Comparison of ENCODE assay signal across 2 cellular contexts in the genomic region with DNA sequence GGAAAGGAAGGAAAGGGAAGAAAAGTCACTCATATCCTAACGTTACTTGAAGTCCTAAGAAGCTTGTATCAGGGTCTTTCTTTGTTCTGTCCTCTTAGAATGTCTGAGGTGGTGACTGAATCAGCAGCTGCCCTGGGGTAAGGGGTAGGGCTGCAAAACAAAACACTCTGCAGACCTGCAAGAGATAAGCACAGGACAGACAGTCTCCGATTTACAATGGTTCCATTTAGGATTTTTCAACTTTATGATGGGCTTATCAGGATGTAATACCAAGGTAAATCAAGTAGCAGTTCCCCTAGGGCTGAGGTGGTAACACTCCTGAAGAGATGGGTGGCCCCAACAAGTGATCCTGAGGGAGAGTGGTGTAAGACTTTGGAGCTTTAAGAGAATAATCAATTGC.
A peak's percentile ranks its signal among the peaks of the same experiment; 100 is the strongest.
TF ChIP-seq lines count a peak whose summit lies in the region.

No MANE protein-coding gene starts in this region.

TF ChIP-seq in SK-N-SH, 30 proteins besides CTCF, POLR2A, EP300 and RAD21 (continued from another document):
- TF ChIP-seq, protein P1, sequence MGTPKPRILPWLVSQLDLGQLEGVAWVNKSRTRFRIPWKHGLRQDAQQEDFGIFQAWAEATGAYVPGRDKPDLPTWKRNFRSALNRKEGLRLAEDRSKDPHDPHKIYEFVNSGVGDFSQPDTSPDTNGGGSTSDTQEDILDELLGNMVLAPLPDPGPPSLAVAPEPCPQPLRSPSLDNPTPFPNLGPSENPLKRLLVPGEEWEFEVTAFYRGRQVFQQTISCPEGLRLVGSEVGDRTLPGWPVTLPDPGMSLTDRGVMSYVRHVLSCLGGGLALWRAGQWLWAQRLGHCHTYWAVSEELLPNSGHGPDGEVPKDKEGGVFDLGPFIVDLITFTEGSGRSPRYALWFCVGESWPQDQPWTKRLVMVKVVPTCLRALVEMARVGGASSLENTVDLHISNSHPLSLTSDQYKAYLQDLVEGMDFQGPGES (IDR thresholded peaks at IDR 0.05; ENCODE audit: low read depth, low read length) = no peak
- TF ChIP-seq GATA2 (CRISPR knock-in tag; IDR thresholded peaks at IDR 0.05) = peak; percentile 82
- TF ChIP-seq MXI1 (IDR thresholded peaks at IDR 0.05; ENCODE audit: low read depth, low read length) = no peak
- TF ChIP-seq SMC3 (IDR thresholded peaks at IDR 0.05; ENCODE audit: low read depth, low read length) = no peak
- TF ChIP-seq TCF12 (IDR thresholded peaks at IDR 0.05) = no peak
- TF ChIP-seq, protein P2, sequence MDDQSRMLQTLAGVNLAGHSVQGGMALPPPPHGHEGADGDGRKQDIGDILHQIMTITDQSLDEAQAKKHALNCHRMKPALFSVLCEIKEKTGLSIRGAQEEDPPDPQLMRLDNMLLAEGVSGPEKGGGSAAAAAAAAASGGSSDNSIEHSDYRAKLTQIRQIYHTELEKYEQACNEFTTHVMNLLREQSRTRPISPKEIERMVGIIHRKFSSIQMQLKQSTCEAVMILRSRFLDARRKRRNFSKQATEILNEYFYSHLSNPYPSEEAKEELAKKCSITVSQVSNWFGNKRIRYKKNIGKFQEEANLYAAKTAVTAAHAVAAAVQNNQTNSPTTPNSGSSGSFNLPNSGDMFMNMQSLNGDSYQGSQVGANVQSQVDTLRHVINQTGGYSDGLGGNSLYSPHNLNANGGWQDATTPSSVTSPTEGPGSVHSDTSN (IDR thresholded peaks at IDR 0.05) = no peak
- TF ChIP-seq, protein P3, sequence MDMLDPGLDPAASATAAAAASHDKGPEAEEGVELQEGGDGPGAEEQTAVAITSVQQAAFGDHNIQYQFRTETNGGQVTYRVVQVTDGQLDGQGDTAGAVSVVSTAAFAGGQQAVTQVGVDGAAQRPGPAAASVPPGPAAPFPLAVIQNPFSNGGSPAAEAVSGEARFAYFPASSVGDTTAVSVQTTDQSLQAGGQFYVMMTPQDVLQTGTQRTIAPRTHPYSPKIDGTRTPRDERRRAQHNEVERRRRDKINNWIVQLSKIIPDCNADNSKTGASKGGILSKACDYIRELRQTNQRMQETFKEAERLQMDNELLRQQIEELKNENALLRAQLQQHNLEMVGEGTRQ (IDR thresholded peaks at IDR 0.05; ENCODE audit: borderline replicate concordance, low read depth, low read length) = no peak
- TF ChIP-seq NRF1 (IDR thresholded peaks at IDR 0.05; ENCODE audit: low read depth, low read length) = no peak
- TF ChIP-seq, protein P4, sequence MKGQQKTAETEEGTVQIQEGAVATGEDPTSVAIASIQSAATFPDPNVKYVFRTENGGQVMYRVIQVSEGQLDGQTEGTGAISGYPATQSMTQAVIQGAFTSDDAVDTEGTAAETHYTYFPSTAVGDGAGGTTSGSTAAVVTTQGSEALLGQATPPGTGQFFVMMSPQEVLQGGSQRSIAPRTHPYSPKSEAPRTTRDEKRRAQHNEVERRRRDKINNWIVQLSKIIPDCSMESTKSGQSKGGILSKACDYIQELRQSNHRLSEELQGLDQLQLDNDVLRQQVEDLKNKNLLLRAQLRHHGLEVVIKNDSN (IDR thresholded peaks at IDR 0.05; ENCODE audit: borderline replicate concordance, low read depth) = no peak
- TF ChIP-seq NFIC (IDR thresholded peaks at IDR 0.05; ENCODE audit: borderline replicate concordance) = no peak
- TF ChIP-seq FOXJ3 (CRISPR knock-in tag; IDR thresholded peaks at IDR 0.05) = no peak
TF ChIP-seq in SK-N-SH: peak in this region for 2.

TF ChIP-seq in SK-N-SH treated with all-trans-retinoic acid at 6 μM for 48 hours, 23 proteins besides CTCF, POLR2A, EP300 and RAD21:
- TF ChIP-seq, protein P5, sequence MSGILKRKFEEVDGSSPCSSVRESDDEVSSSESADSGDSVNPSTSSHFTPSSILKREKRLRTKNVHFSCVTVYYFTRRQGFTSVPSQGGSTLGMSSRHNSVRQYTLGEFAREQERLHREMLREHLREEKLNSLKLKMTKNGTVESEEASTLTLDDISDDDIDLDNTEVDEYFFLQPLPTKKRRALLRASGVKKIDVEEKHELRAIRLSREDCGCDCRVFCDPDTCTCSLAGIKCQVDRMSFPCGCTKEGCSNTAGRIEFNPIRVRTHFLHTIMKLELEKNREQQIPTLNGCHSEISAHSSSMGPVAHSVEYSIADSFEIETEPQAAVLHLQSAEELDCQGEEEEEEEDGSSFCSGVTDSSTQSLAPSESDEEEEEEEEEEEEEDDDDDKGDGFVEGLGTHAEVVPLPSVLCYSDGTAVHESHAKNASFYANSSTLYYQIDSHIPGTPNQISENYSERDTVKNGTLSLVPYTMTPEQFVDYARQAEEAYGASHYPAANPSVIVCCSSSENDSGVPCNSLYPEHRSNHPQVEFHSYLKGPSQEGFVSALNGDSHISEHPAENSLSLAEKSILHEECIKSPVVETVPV (CRISPR knock-in tag; IDR thresholded peaks at IDR 0.05) = no peak
- TF ChIP-seq ZFP30 (CRISPR knock-in tag; IDR thresholded peaks at IDR 0.05) = no peak
- TF ChIP-seq OSR1 (CRISPR knock-in tag; IDR thresholded peaks at IDR 0.05) = no peak
- TF ChIP-seq RARB (CRISPR knock-in tag; IDR thresholded peaks at IDR 0.05) = no peak
- TF ChIP-seq, protein P6, sequence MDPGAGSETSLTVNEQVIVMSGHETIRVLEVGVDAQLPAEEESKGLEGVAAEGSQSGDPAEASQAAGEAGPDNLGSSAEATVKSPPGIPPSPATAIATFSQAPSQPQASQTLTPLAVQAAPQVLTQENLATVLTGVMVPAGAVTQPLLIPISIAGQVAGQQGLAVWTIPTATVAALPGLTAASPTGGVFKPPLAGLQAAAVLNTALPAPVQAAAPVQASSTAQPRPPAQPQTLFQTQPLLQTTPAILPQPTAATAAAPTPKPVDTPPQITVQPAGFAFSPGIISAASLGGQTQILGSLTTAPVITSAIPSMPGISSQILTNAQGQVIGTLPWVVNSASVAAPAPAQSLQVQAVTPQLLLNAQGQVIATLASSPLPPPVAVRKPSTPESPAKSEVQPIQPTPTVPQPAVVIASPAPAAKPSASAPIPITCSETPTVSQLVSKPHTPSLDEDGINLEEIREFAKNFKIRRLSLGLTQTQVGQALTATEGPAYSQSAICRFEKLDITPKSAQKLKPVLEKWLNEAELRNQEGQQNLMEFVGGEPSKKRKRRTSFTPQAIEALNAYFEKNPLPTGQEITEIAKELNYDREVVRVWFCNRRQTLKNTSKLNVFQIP (CRISPR knock-in tag; IDR thresholded peaks at IDR 0.05; ENCODE audit: borderline replicate concordance, low read depth) = no peak
- TF ChIP-seq ZFP3 (CRISPR knock-in tag; IDR thresholded peaks at IDR 0.05) = no peak
